ENCODE assay signal across 26 cellular contexts in genomic region chr3:110210261-110210660, GRCh38.
"Had no signal": no experiment of that assay in that cellular context is flagged by ENCODE, and none has a peak within 500 bp of the region (broad histone marks: within the 10 kb centered on the region; RNA-seq: fewer than 3 reads in every experiment).

No MANE protein-coding gene starts in this region.

- DNase-seq: stimulated activated CD4-positive, alpha-beta T cell treated with anti-CD3 and anti-CD28 coated beads, Interleukin-2, amount 100 ng/mL, for 48 hours; stimulated activated CD4-positive, alpha-beta T cell treated with anti-CD3 and anti-CD28 coated beads, Interleukin-4, amount 100 ng/mL, for 1 hour; stimulated activated CD4-positive, alpha-beta T cell treated with anti-CD3 and anti-CD28 coated beads, Interleukin-4, amount 100 ng/mL, for 24 hours; stimulated activated CD4-positive, alpha-beta T cell treated with anti-CD3 and anti-CD28 coated beads, Interleukin-4, amount 100 ng/mL, for 4 hours; stimulated activated CD8-positive, alpha-beta memory T cell treated with anti-CD3 and anti-CD28 coated beads, Interleukin-4, amount 100 ng/mL, for 48 hours; stimulated activated naive B cell treated with anti-CD40 and anti-IgM and Interleukin-4, amounts not matched to agents 10 μg/mL and 1 μg/mL and 100 μg/mL, for 72 hours; stimulated activated naive CD4-positive, alpha-beta T cell; stimulated activated naive CD4-positive, alpha-beta T cell treated with Interleukin-2 at 50 U/mL for 16 hours; stimulated activated naive CD8-positive, alpha-beta T cell treated with anti-CD3 and anti-CD28 coated beads, Interleukin-15, amount 100 ng/mL, for 72 hours; stimulated activated naive CD8-positive, alpha-beta T cell treated with anti-CD3 and anti-CD28 coated beads, Interleukin-15, Interleukin-2, amounts not matched to agents 100 U/mL and 50 U/mL, for 24 hours; stomach; substantia nigra; testis; thyroid gland; tibial artery; transverse colon; trophoblast cell; upper lobe of left lung; upper lobe of right lung; uterus had no signal

- H3K27me3 ChIP-seq: stomach, suprapubic skin, testis, thyroid gland, tibial artery, tibial nerve, transverse colon, upper lobe of left lung, upper lobe of right lung, uterus, vagina had no signal

- H3K4me1 ChIP-seq: stomach, suprapubic skin, testis, thyroid gland, tibial artery, tibial nerve, transverse colon, upper lobe of left lung, upper lobe of right lung, uterus, vagina had no signal

- ATAC-seq: stimulated activated effector memory CD8-positive, alpha-beta T cell treated with anti-CD3 and anti-CD28 coated beads, Interleukin-12 subunit alpha, Interleukin-12 subunit beta, amount 100 ng/mL, for 72 hours; stimulated activated memory B cell treated with anti-CD40 and anti-IgM and Interleukin-4, amounts not matched to agents 10 μg/mL and 1 μg/mL and 100 μg/mL, for 72 hours; stimulated activated naive B cell treated with anti-CD40 and anti-IgM and Interleukin-4, amounts not matched to agents 10 μg/mL and 1 μg/mL and 100 μg/mL, for 72 hours; stimulated activated naive CD8-positive, alpha-beta T cell treated with anti-CD3 and anti-CD28 coated beads, Interleukin-15, amount 100 ng/mL, for 72 hours; stimulated activated naive CD8-positive, alpha-beta T cell treated with anti-CD3 and anti-CD28 coated beads, Interleukin-15, Interleukin-2, amounts not matched to agents 100 U/mL and 50 U/mL, for 24 hours; upper lobe of right lung had no signal

- H3K4me3 ChIP-seq: stomach, suprapubic skin, testis, thoracic aorta, thyroid gland, tibial artery, tibial nerve, transverse colon, upper lobe of left lung, upper lobe of right lung, uterus, vagina had no signal

- H3K9me3 ChIP-seq: suprapubic skin, testis, thoracic aorta, thyroid gland, tibial nerve, upper lobe of left lung, upper lobe of right lung, uterus, vagina had no signal

- H3K36me3 ChIP-seq: stomach, suprapubic skin, thoracic aorta, thyroid gland, tibial artery, tibial nerve, transverse colon, upper lobe of left lung, upper lobe of right lung, uterus, vagina had no signal

- H3K27ac ChIP-seq: stomach, suprapubic skin, testis, thoracic aorta, thyroid gland, tibial artery, tibial nerve, transverse colon, upper lobe of left lung, upper lobe of right lung, uterus, vagina had no signal
